8 cellular contexts compared by ENCODE assay signal in genomic region chr18:74148543-74149070, GRCh38. TPM values are rescaled to one million over a fixed set of nuclear protein-coding genes. Genes with fewer than 3 reads are reported as not detected.
A peak's percentile ranks its signal among the peaks of the same experiment; 100 is the strongest.
DNase-seq lines count a peak whose midpoint lies in the region; ATAC-seq, FAIRE-seq and TF ChIP-seq lines count a peak whose summit lies in the region.

No MANE protein-coding gene starts in this region.

- H3K36me3 Mint-ChIP-seq in naive thymus-derived CD4-positive, alpha-beta T cell = peaks cover 0 to 17% (median 7%) of the 10 kb centered on the region in 5 donors

- peaks cover 0 to 13% (median 0%) of the 10 kb centered on the region in 3 experiments for H3K36me3 ChIP-seq in naive thymus-derived CD4-positive, alpha-beta T cell (ENCODE audit: control insufficient read depth in 2 of 3, insufficient read depth in 3 of 3, low read length in 3 of 3)

- H3K9me3 ChIP-seq in A549 = no peaks in the 10 kb centered on the region
- H3K9me3 ChIP-seq in naive thymus-derived CD4-positive, alpha-beta T cell (ENCODE audit: control insufficient read depth in 2 of 3, low read length in 3 of 3) = no peaks in the 10 kb centered on the region

- H3K27ac Mint-ChIP-seq in naive thymus-derived CD4-positive, alpha-beta T cell = peak overlapping the region; percentile 98 to 100 (median 99)

- H3K4me1 Mint-ChIP-seq in naive thymus-derived CD4-positive, alpha-beta T cell = peaks cover 23 to 66% (median 60%) of the 10 kb centered on the region in 7 donors

- H3K27ac ChIP-seq in A549 (peak overlapping the region; percentile 87 to 99), caudate nucleus (ENCODE audit: low read depth, low read length) (peak overlapping the region; percentile 72)
- peak overlapping the region; percentile 92 for H3K27ac ChIP-seq in naive thymus-derived CD4-positive, alpha-beta T cell (ENCODE audit: low read depth, low read length)

- CTCF ChIA-PET in A549 (lab: Yijun Ruan, JAX) = no interaction called here
- CTCF ChIA-PET in naive thymus-derived CD4-positive, alpha-beta T cell (lab: Charles Lee) = no interaction called here

- no peak for TF ChIP-seq CTCF in A549 (IDR thresholded peaks at IDR 0.05)

- no peak for TF ChIP-seq RAD21 in A549 (conservative IDR thresholded peaks at IDR 0.05 in 1 of 2, IDR thresholded peaks at IDR 0.05 in 1 of 2)

- TF ChIP-seq POLR2A in A549 (IDR thresholded peaks at IDR 0.05; ENCODE audit: low read length) = no peak

- FAIRE-seq in A549 (lab: Jason Lieb, UNC) = no peak

- 2% methylated on average over 21 of the region's 25 CpGs for WGBS in A549 (ENCODE audit: missing lambda C conversion rate)

- TF ChIP-seq EP300 in A549 (IDR thresholded peaks at IDR 0.05) = no peak

- peaks cover 0 to 7% (median 0%) of the 10 kb centered on the region in 5 donors for H3K27me3 Mint-ChIP-seq in naive thymus-derived CD4-positive, alpha-beta T cell

- no peaks in the 10 kb centered on the region for H3K27me3 ChIP-seq in naive thymus-derived CD4-positive, alpha-beta T cell (ENCODE audit: control insufficient read depth in 2 of 2, insufficient read depth in 2 of 2, low read length in 2 of 2)

- intact Hi-C loops in naive thymus-derived CD4-positive, alpha-beta T cell (cut with micrococcal nuclease) = loop anchor here (1.0 to 5.0 kb wide), 11 partner anchors 48 to 1062 kb away; partner anchors contain the start of genes ZNF407 (in 2 of the 2), CNDP2 (in 1 of the 2), PTGR3 (in 1 of the 2) and TSHZ1 (in 1 of the 2)

- H3K4me2 ChIP-seq in A549 = peak overlapping the region; percentile 74

- POLR2A ChIA-PET in A549 (lab: Yijun Ruan, JAX) = no interaction called here
- POLR2A ChIA-PET in naive thymus-derived CD4-positive, alpha-beta T cell (lab: Charles Lee) = interaction anchor here (0.7 to 1.0 kb wide), 2 partner anchors 65 to 84 kb away, joined by 3 read pairs; no protein-coding TSS in a partner anchor

- no peak for DNase-seq in A549 (ENCODE audit: low read depth in 1 of 2, low spot score in 1 of 2)
- peak; percentile 0 for DNase-seq in HS-27A (ENCODE audit: low read depth)
- DNase-seq in caudate nucleus (lab: John Stamatoyannopoulos, UW) = no peak
- no peak for DNase-seq in naive thymus-derived CD4-positive, alpha-beta T cell
- DNase-seq in SK-N-DZ (ENCODE audit: low spot score) = no peak
- no peak for DNase-seq in kidney tubule cell (ENCODE audit: low spot score)
- no peak for DNase-seq in HPDE6-E6E7 (ENCODE audit: extremely low spot score)

- H3K9me3 Mint-ChIP-seq in naive thymus-derived CD4-positive, alpha-beta T cell = peaks cover 0 to 7% (median 0%) of the 10 kb centered on the region in 11 donors

- peak overlapping the region; percentile 68 for H3K4me3 ChIP-seq in A549
- peak overlapping the region; percentile 82 for H3K4me3 ChIP-seq in naive thymus-derived CD4-positive, alpha-beta T cell (ENCODE audit: low read length)

- peaks cover 6% of the 10 kb centered on the region; the same call in 1 of the 3 replicates for H3K4me1 ChIP-seq in A549
- H3K4me1 ChIP-seq in naive thymus-derived CD4-positive, alpha-beta T cell (ENCODE audit: control insufficient read depth in 2 of 2, insufficient read depth in 2 of 2, low read length in 2 of 2) = peaks cover 15 to 25% of the 10 kb centered on the region in 2 donors

- ATAC-seq in A549 (peak; percentile 4; a peak in 3 of 6 replicates), GM19351 (IDR thresholded peaks at IDR 0.05; ENCODE audit: unreplicated experiment) (peak; percentile 25)
- ATAC-seq in naive thymus-derived CD4-positive, alpha-beta T cell = peak; percentile 0

- peak overlapping the region; percentile 95 to 100 (median 97) for H3K4me3 Mint-ChIP-seq in naive thymus-derived CD4-positive, alpha-beta T cell

TF ChIP-seq in A549, 52 proteins besides CTCF, POLR2A, EP300 and RAD21:
- TF ChIP-seq ZNF302 (CRISPR knock-in tag; IDR thresholded peaks at IDR 0.05) = no peak
- TF ChIP-seq CBX2 (IDR thresholded peaks at IDR 0.05; ENCODE audit: borderline replicate concordance, low read depth) = no peak
- peak; percentile 85 for TF ChIP-seq KDM5A (IDR thresholded peaks at IDR 0.05)
- TF ChIP-seq JUNB (IDR thresholded peaks at IDR 0.05) = no peak
- no peak for TF ChIP-seq CHD2 (IDR thresholded peaks at IDR 0.05; ENCODE audit: low read length, partially characterized antibody)
- TF ChIP-seq PHF8 (IDR thresholded peaks at IDR 0.05; ENCODE audit: borderline replicate concordance, low read depth) = peak; percentile 37; the same call in 1 of the 2 replicates
- TF ChIP-seq MYC (IDR thresholded peaks at IDR 0.05; ENCODE audit: borderline replicate concordance, low read length) = no peak
- TF ChIP-seq ATOH8 (CRISPR knock-in tag; IDR thresholded peaks at IDR 0.05; ENCODE audit: low read depth) = no peak

RNA-seq across cellular contexts. Expression of gene TIMM21, which starts 0.3 kb away (rescaled TPM):
- polyA plus RNA-seq in A549 (2011; rRNA removed) = 56.4 and 64.6 TPM in 2 replicates
- polyA plus RNA-seq in A549 (2012; cell fraction: cytosol; rRNA removed) = 38.8 and 41.7 TPM in 2 replicates
- 15.9 and 24.5 TPM in 2 replicates for polyA plus RNA-seq in A549 (2012; cell fraction: nucleus; rRNA removed)
- polyA plus RNA-seq in A549 (2017; fragmentation: RNase III; extraction: RNeasy Plus Mini Kit Qiagen cat#74134 plus additional on column Dnase treatment) = 52.3 to 64.1 TPM (median 61.4 TPM) in 3 replicates
- polyA minus RNA-seq in A549 (2011; rRNA and poly(A)+ RNA removed) = 17.4 and 25.1 TPM in 2 replicates
- total RNA-seq in naive thymus-derived CD4-positive, alpha-beta T cell = 10 to 100 TPM in 4 of 5 experiments, 1 to 10 TPM in 1; 9.7 to 30.2 (median 27.9) TPM
- polyA plus RNA-seq in naive thymus-derived CD4-positive, alpha-beta T cell = 10 to 100 TPM; 15.2 to 25.8 TPM
- 31.7 and 34.6 TPM in 2 replicates for polyA plus RNA-seq in SK-N-DZ (2014; cell fraction: cytosol; rRNA removed)
- 61.2 and 119 TPM in 2 replicates for polyA plus RNA-seq in SK-N-DZ (2014; cell fraction: nucleus; rRNA removed)

RNA-seq across cellular contexts. Expression of gene FBXO15, which starts 1.0 kb away (rescaled TPM):
- polyA plus RNA-seq in A549 (2011; rRNA removed) (1.7 and 2.3 TPM in 2 replicates), A549 (2017; fragmentation: RNase III; extraction: RNeasy Plus Mini Kit Qiagen cat#74134 plus additional on column Dnase treatment) (0.83 to 1.4 TPM (median 1.3 TPM) in 3 replicates)
- polyA plus RNA-seq in A549 (2012; cell fraction: cytosol; rRNA removed) = 0.54 and 0.63 TPM in 2 replicates
- 0.71 and 1.9 TPM in 2 replicates for polyA plus RNA-seq in A549 (2012; cell fraction: nucleus; rRNA removed)
- polyA minus RNA-seq in A549 (2011; rRNA and poly(A)+ RNA removed) = 1.5 and 2.3 TPM in 2 replicates
- total RNA-seq in naive thymus-derived CD4-positive, alpha-beta T cell = 1 to 10 TPM; 1.1 to 4.9 (median 1.3) TPM
- polyA plus RNA-seq in naive thymus-derived CD4-positive, alpha-beta T cell = 1 to 10 TPM; 4.9 to 5.1 TPM
- 2.4 and 2.8 TPM in 2 replicates for polyA plus RNA-seq in SK-N-DZ (2014; cell fraction: cytosol; rRNA removed)
- 1.8 and 3.6 TPM in 2 replicates for polyA plus RNA-seq in SK-N-DZ (2014; cell fraction: nucleus; rRNA removed)
